In the genomic region with DNA sequence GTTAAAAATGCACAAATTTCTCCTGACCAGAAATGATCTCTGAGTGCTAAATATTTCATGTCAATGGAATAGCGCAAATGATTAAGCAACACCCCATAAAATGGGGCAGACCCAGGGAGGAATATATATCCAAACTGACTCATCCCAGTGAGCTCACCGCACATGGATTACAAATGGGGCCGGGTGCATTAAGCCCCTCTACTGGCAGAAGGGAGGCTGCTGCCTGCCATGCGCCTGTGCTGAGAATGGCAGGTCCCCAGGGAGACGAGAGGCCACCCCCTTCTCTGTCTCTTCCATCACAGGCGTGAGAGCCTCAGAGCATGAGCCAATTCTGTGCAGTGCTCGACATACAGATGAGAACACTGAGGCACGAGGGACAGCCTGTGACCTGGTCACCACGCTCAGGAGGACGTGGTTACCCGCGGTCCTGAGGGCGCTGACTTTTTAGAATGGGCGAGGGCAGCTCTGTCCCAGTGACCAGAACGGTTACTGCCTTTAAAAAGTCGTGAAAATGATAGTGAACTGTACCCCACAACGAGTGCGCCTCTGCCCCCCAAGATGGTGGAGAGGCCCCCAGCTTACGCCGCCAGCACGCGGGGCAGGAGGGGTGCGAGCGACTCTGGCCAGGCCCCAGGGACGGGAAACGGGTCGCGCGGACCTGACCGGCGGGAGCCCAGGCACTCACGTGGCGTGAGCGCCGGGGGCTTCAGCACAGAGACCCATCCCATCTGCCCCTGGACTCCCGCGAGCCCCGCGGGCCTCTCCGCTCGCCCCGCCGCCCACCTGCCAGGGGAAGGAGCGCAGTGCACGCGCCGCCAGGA, we compare ENCODE assay signal across 8 cellular contexts.
DNase-seq lines count a peak whose midpoint lies in the region; ATAC-seq and TF ChIP-seq lines count a peak whose summit lies in the region.
"Not testable (repeated sequence)": the region's sequence is repeated elsewhere in the genome, so short reads cannot be mapped to it uniquely, and the experiment has no call there.

No MANE protein-coding gene starts in this region.

- not testable (repeated sequence) for H3K36me3 Mint-ChIP-seq in activated CD4-positive, alpha-beta T cell treated with anti-CD3 and anti-CD28 coated beads, Interleukin-2, amount 10 ng/mL, durations not matched to agents 7 days and 5 days (ENCODE audit: low read depth)

- H3K27me3 ChIP-seq in ovary, tibial nerve: not testable (repeated sequence)

- 2 to 4% (median 3%) methylated on average over 26 to 47 of the region's 47 CpGs for WGBS in ovary, 3 donors
- WGBS in tibial nerve, 2 donors = 4 to 19% methylated on average over 7 to 29 of the region's 47 CpGs

- intact Hi-C loops in ovary (cut with DNase I) = not testable (repeated sequence)

- TF ChIP-seq EP300 in ovary (IDR thresholded peaks at IDR 0.05); tibial nerve (IDR thresholded peaks at IDR 0.05): not testable (repeated sequence)

- DNase-seq in GM04504 (ENCODE audit: low read depth) = peak; percentile 61
- peak; percentile 36 for DNase-seq in NCI-H2227 (lab: John Stamatoyannopoulos, UW; ENCODE audit: unreplicated experiment)
- DNase-seq in activated CD4-positive, alpha-beta T cell treated with anti-CD3 and anti-CD28 coated beads, Interleukin-2, amount 10 ng/mL, durations not matched to agents 7 days and 5 days; ovary; tibial nerve (ENCODE audit: low spot score in 2 of 2): not testable (repeated sequence)
- DNase-seq in dedifferentiated amniotic fluid mesenchymal stem cell (ENCODE audit: extremely low spot score) = peak; percentile 16

- H3K4me1 Mint-ChIP-seq in activated CD4-positive, alpha-beta T cell treated with anti-CD3 and anti-CD28 coated beads, Interleukin-2, amount 10 ng/mL, durations not matched to agents 7 days and 5 days = peaks cover 12% of the 10 kb centered on the region

- not testable (repeated sequence) for TF ChIP-seq CTCF in ovary (IDR thresholded peaks at IDR 0.05); tibial nerve (IDR thresholded peaks at IDR 0.05)

- H3K4me3 ChIP-seq in iPS-11a (ENCODE audit: low read depth, low read length) = peak overlapping the region; percentile 61
- peak overlapping the region; percentile 77 for H3K4me3 ChIP-seq in ovary
- peak overlapping the region; percentile 53 to 75 (median 69) for H3K4me3 ChIP-seq in tibial nerve

- H3K36me3 ChIP-seq in ovary, tibial nerve: not testable (repeated sequence)

- CTCF ChIA-PET in activated CD4-positive, alpha-beta T cell treated with anti-CD3 and anti-CD28 coated beads, Interleukin-2, amount 10 ng/mL, durations not matched to agents 7 days and 5 days (lab: Charles Lee) = not testable (repeated sequence)

- H3K4me3 Mint-ChIP-seq in activated CD4-positive, alpha-beta T cell treated with anti-CD3 and anti-CD28 coated beads, Interleukin-2, amount 10 ng/mL, durations not matched to agents 7 days and 5 days = peak overlapping the region; percentile 86

- ATAC-seq in HG03045 (IDR thresholded peaks at IDR 0.05; ENCODE audit: unreplicated experiment) = peak; percentile 12

- POLR2A ChIA-PET in activated CD4-positive, alpha-beta T cell treated with anti-CD3 and anti-CD28 coated beads, Interleukin-2, amount 10 ng/mL, durations not matched to agents 7 days and 5 days (lab: Charles Lee) = not testable (repeated sequence)

- H3K4me1 ChIP-seq in ovary (ENCODE audit: insufficient read depth) = not testable (repeated sequence)
- peaks cover 0 to 13% (median 0%) of the 10 kb centered on the region in 4 donors for H3K4me1 ChIP-seq in tibial nerve

- not testable (repeated sequence) for H3K27me3 Mint-ChIP-seq in activated CD4-positive, alpha-beta T cell treated with anti-CD3 and anti-CD28 coated beads, Interleukin-2, amount 10 ng/mL, durations not matched to agents 7 days and 5 days

- H3K27ac ChIP-seq in ovary (peak overlapping the region; percentile 49 to 58), tibial nerve (peak overlapping the region; percentile 70 to 92 (median 86))

- H3K9me3 Mint-ChIP-seq in activated CD4-positive, alpha-beta T cell treated with anti-CD3 and anti-CD28 coated beads, Interleukin-2, amount 10 ng/mL, durations not matched to agents 7 days and 5 days = not testable (repeated sequence)

- not testable (repeated sequence) for TF ChIP-seq POLR2A in ovary (IDR thresholded peaks at IDR 0.05); tibial nerve (IDR thresholded peaks at IDR 0.05)

- peak overlapping the region; percentile 84 for H3K27ac Mint-ChIP-seq in activated CD4-positive, alpha-beta T cell treated with anti-CD3 and anti-CD28 coated beads, Interleukin-2, amount 10 ng/mL, durations not matched to agents 7 days and 5 days

- not testable (repeated sequence) for H3K9me3 ChIP-seq in ovary, tibial nerve
